ENCODE assay signal across 18 cellular contexts in genomic region chr16:24784121-24784520, GRCh38. TPM values are rescaled to one million over a fixed set of nuclear protein-coding genes. Genes with fewer than 3 reads are reported as not detected.
DNase-seq lines count a peak whose midpoint lies in the region; ATAC-seq, FAIRE-seq and TF ChIP-seq lines count a peak whose summit lies in the region.
"Had no signal": no experiment of that assay in that cellular context is flagged by ENCODE, and none has a peak within 500 bp of the region (broad histone marks: within the 10 kb centered on the region; RNA-seq: fewer than 3 reads in every experiment).

No MANE protein-coding gene starts in this region.

- peaks cover 16% of the 10 kb centered on the region for H3K36me3 Mint-ChIP-seq in T-helper 17 cell (ENCODE audit: low read depth)

- H3K36me3 ChIP-seq in right lobe of liver: peaks cover 0 to 57% (median 11%) of the 10 kb centered on the region in 4 donors
- peaks cover 7 to 19% of the 10 kb centered on the region in 2 donors for H3K36me3 ChIP-seq in small intestine (ENCODE audit: control insufficient read depth in 2 of 2, insufficient read depth in 2 of 2, low read length in 2 of 2)

- 52% methylated on average over 3 of the region's 3 CpGs for WGBS in right lobe of liver (ENCODE audit: insufficient coverage, low coverage, low lambda C conversion rate, missing lambda C conversion rate)
- WGBS in small intestine, 3 donors: 84 to 94% (median 89%) methylated on average over 3 of the region's 3 CpGs

- intact Hi-C loops in left ventricle myocardium superior (cut with micrococcal nuclease): no loop called here
- intact Hi-C loops in left cardiac atrium (cut with DNase I): no loop called here
- intact Hi-C loops in right lobe of liver (cut with DNase I): no loop called here

- H3K27ac ChIP-seq in right lobe of liver (no peak overlapping the region), small intestine (ENCODE audit: low read depth in 1 of 2, low read length in 1 of 2) (no peak overlapping the region)
- H3K27ac ChIP-seq: BLaER1 treated with 17β-estradiol and CSF1 and Interleukin-3, amounts not matched to agents 10 nM and 100 nM had no signal

- DNase-seq in left ventricle myocardium superior: no peak
- no peak for DNase-seq in left cardiac atrium
- DNase-seq in T-helper 17 cell: no peak
- no peak for DNase-seq in right lobe of liver
- DNase-seq in RCC 7860 (ENCODE audit: low spot score): no peak
- no peak for DNase-seq in small intestine
- DNase-seq: DMS79; HFFc6; NCI-H1436; NCI-H1930; NCI-H2171; NCI-H446 treated with DMSO at 0.1 percent for 48 hours; NCI-H69; NK-92 treated with Interleukin-12 subunit alpha and Interleukin-12 subunit beta, amount 100 ng/mL, for 24 hours; SHP77 treated with DMSO at 0.1 percent for 48 hours; SK-N-SH had no signal

- H3K27me3 Mint-ChIP-seq in T-helper 17 cell: no peaks in the 10 kb centered on the region

- FAIRE-seq in RCC 7860 (lab: Jason Lieb, UNC): no peak
- FAIRE-seq in small intestine (lab: Jason Lieb, UNC): no peak

- H3K9me3 ChIP-seq in T-helper 17 cell (ENCODE audit: control insufficient read depth, low read length, poor library complexity, severe bottlenecking) (no peaks in the 10 kb centered on the region), right lobe of liver (no peaks in the 10 kb centered on the region), small intestine (ENCODE audit: control insufficient read depth, low read depth) (no peaks in the 10 kb centered on the region)
- H3K9me3 ChIP-seq: BLaER1 treated with 17β-estradiol and CSF1 and Interleukin-3, amounts not matched to agents 10 nM and 100 nM; SK-N-SH had no signal

- H3K4me3 Mint-ChIP-seq in T-helper 17 cell: no peak overlapping the region
- H3K4me3 Mint-ChIP-seq: HFFc6 had no signal

- H3K27me3 ChIP-seq in right lobe of liver: no peaks in the 10 kb centered on the region
- H3K27me3 ChIP-seq in small intestine (ENCODE audit: control insufficient read depth in 2 of 2, insufficient read depth in 2 of 2, low read length in 2 of 2): no peaks in the 10 kb centered on the region
- H3K27me3 ChIP-seq: BLaER1 treated with 17β-estradiol and CSF1 and Interleukin-3, amounts not matched to agents 10 nM and 100 nM had no signal

- peaks cover 15% of the 10 kb centered on the region for H3K4me1 Mint-ChIP-seq in T-helper 17 cell

- H3K4me1 ChIP-seq in right lobe of liver (peaks cover 0 to 8% (median 0%) of the 10 kb centered on the region in 4 donors), small intestine (ENCODE audit: control insufficient read depth in 2 of 2, insufficient read depth in 1 of 2, low read depth in 1 of 2, low read length in 1 of 2) (no peaks in the 10 kb centered on the region)
- H3K4me1 ChIP-seq: BLaER1 treated with 17β-estradiol and CSF1 and Interleukin-3, amounts not matched to agents 10 nM and 100 nM had no signal

- TF ChIP-seq POLR2A in right lobe of liver (IDR thresholded peaks at IDR 0.05): no peak

- no peak for TF ChIP-seq CTCF in right lobe of liver (IDR thresholded peaks at IDR 0.05)

- ATAC-seq in left ventricle myocardium superior (peak; percentile 8), left cardiac atrium (no peak), T-helper 17 cell (no peak), right lobe of liver (peak; percentile 71 to 92 (median 75)), HG03175 (IDR thresholded peaks at IDR 0.05; ENCODE audit: unreplicated experiment) (no peak)

- peak overlapping the region; percentile 16 for H3K27ac Mint-ChIP-seq in T-helper 17 cell
- H3K27ac Mint-ChIP-seq: HFFc6 had no signal

- H3K4me3 ChIP-seq in right lobe of liver (no peak overlapping the region), small intestine (ENCODE audit: low read depth in 1 of 2, low read length in 2 of 2) (no peak overlapping the region)
- H3K4me3 ChIP-seq: BLaER1 treated with 17β-estradiol and CSF1 and Interleukin-3, amounts not matched to agents 10 nM and 100 nM had no signal

RNA-seq across cellular contexts. Expression of gene TNRC6A, which starts 54.7 kb away (rescaled TPM):
- total RNA-seq in left ventricle myocardium superior: 37.0 TPM
- 10 to 100 TPM; 31.5 to 31.9 TPM for total RNA-seq in left cardiac atrium
- total RNA-seq in T-helper 17 cell: 10 to 100 TPM; 71.5 to 72.1 TPM
- total RNA-seq in right lobe of liver: 10 to 100 TPM; 17.0 to 38.4 (median 23.1) TPM
- polyA plus RNA-seq in small intestine: 10 to 100 TPM in 2 of 3 donors, 1 to 10 TPM in 1; 8.1 to 15.9 (median 12.4) TPM

Comparison
In these comparisons a context has a peak if more than half of its experiments do, and no peak if none do; other contexts are left out.
1. ATAC-seq: peak in left ventricle myocardium superior (single experiment) and right lobe of liver (4 of 4); none in left cardiac atrium (0 of 2), T-helper 17 cell (single experiment) and HG03175 (single experiment).